In genomic region chr1:39720094-39720999, GRCh38 we compare ENCODE assay signal across 8 cellular contexts. TPM values are rescaled to one million over a fixed set of nuclear protein-coding genes. Genes with fewer than 3 reads are reported as not detected.
DNase-seq lines count a peak whose midpoint lies in the region; ATAC-seq and TF ChIP-seq lines count a peak whose summit lies in the region.

No MANE protein-coding gene starts in this region.

- H2BK120ac ChIP-seq in mesendoderm (ENCODE audit: low read depth, low read length): no peak overlapping the region

- POLR2A ChIA-PET in Panc1 (lab: Charles Lee): no interaction called here

- no peak overlapping the region for H3K23ac ChIP-seq in mesendoderm (ENCODE audit: low read length)

- CTCF ChIA-PET in Panc1 (lab: Charles Lee): interaction anchor here (0.7 to 1.5 kb wide), 9 partner anchors 21 to 241 kb away, joined by 3 to 8 read pairs (median 5); no protein-coding TSS in a partner anchor

- no peak overlapping the region for H3K56ac ChIP-seq in mesendoderm (ENCODE audit: low read length)

- WGBS in mesendoderm (ENCODE audit: extremely low coverage, insufficient coverage, low lambda C conversion rate): no CpG with 5 or more reads among the region's 7 CpGs

- H3K9me3 ChIP-seq in Panc1 (ENCODE audit: control insufficient read depth, insufficient read depth, low read depth, low read length): no peaks in the 10 kb centered on the region

- BruUV-seq in Panc1 (replicated peaks; lab: Mats Ljungman, UMichigan): no TSS peak

- H2BK5ac ChIP-seq in mesendoderm (ENCODE audit: low read length): no peak overlapping the region

- ATAC-seq in Panc1 (peak; percentile 83), GM19452 (IDR thresholded peaks at IDR 0.05; ENCODE audit: unreplicated experiment) (no peak), GM19023 (IDR thresholded peaks at IDR 0.05; ENCODE audit: unreplicated experiment) (no peak), HG03460 (IDR thresholded peaks at IDR 0.05; ENCODE audit: unreplicated experiment) (no peak)

- H2BK15ac ChIP-seq in mesendoderm (replicated peaks; ENCODE audit: low read depth): no peak overlapping the region

- no peaks in the 10 kb centered on the region for H3K36me3 ChIP-seq in Panc1 (ENCODE audit: control insufficient read depth, insufficient read depth, low read length)
- H3K36me3 ChIP-seq in mesendoderm (ENCODE audit: control insufficient read depth, insufficient read depth, low read length): no peaks in the 10 kb centered on the region

- H3K4me2 ChIP-seq in mesendoderm (ENCODE audit: low read length): no peak overlapping the region

- H3K27me3 ChIP-seq in Panc1 (ENCODE audit: control insufficient read depth, insufficient read depth, low read length) (peaks cover 2% of the 10 kb centered on the region; the same call in 1 of the 2 replicates), dorsolateral prefrontal cortex (peaks cover 0 to 4% (median 0%) of the 10 kb centered on the region in 45 donors), mesendoderm (ENCODE audit: insufficient read depth, low read length, poor library complexity) (peaks cover 22% of the 10 kb centered on the region)

- in situ Hi-C loops in Panc1 (cut with HindIII; ENCODE audit: low pct_unique_long_range_greater_than_20kb, low sequenced_read_pairs): no loop called here

- H3K79me2 ChIP-seq in mesendoderm (ENCODE audit: control insufficient read depth, insufficient read depth, low read length): no peaks in the 10 kb centered on the region

- peak; percentile 76 for DNase-seq in ELR (ENCODE audit: low read depth)
- DNase-seq in M059J (ENCODE audit: low read depth): peak; percentile 68
- DNase-seq in Panc1 (ENCODE audit: low read depth, low spot score): peak; percentile 61
- DNase-seq in dorsolateral prefrontal cortex: no peak
- DNase-seq in mesendoderm: peak; percentile 52

- H3K4ac ChIP-seq in mesendoderm (ENCODE audit: low read depth, low read length): no peak overlapping the region

- no peak overlapping the region for H3K9ac ChIP-seq in mesendoderm (ENCODE audit: low read length)

- H3K4me1 ChIP-seq in Panc1 (ENCODE audit: control insufficient read depth, insufficient read depth, low read length) (no peaks in the 10 kb centered on the region), mesendoderm (ENCODE audit: control insufficient read depth, low read depth, low read length) (no peaks in the 10 kb centered on the region)

- intact Hi-C loops in Panc1 (cut with micrococcal nuclease; ENCODE audit: unreplicated experiment) (loop anchor here (5.0 kb wide), 1 partner anchor 123 kb away; no protein-coding TSS in a partner anchor), dorsolateral prefrontal cortex (cut with DNase I) (no loop called here)

- no peak overlapping the region for H4K5ac ChIP-seq in mesendoderm (ENCODE audit: low read length)

- TF ChIP-seq CTCF in Panc1 (IDR thresholded peaks at IDR 0.05): peak; percentile 74
- TF ChIP-seq CTCF in dorsolateral prefrontal cortex (IDR thresholded peaks at IDR 0.05 in 54 of 56, conservative IDR thresholded peaks at IDR 0.05 in 2 of 56; ENCODE audit: low read depth in 1 of 56, partially characterized antibody in 56 of 56): peak; percentile 61 to 93 (median 82)

- no peak overlapping the region for H3K18ac ChIP-seq in mesendoderm (ENCODE audit: low read length)

- no peak overlapping the region for H2AK5ac ChIP-seq in mesendoderm (ENCODE audit: low read length)

- no peak overlapping the region for H3K4me3 ChIP-seq in Panc1 (ENCODE audit: low read depth in 2 of 2, low read length in 2 of 2)
- H3K4me3 ChIP-seq in dorsolateral prefrontal cortex: no peak overlapping the region
- H3K4me3 ChIP-seq in mesendoderm (ENCODE audit: low read length): no peak overlapping the region

- H3K27ac ChIP-seq in Panc1 (ENCODE audit: low read length) (no peak overlapping the region), dorsolateral prefrontal cortex (peak overlapping the region in 1 of 59 donors; percentile 11), mesendoderm (ENCODE audit: low read depth, low read length) (no peak overlapping the region)

- no peak overlapping the region for H4K8ac ChIP-seq in mesendoderm (ENCODE audit: low read depth, low read length)

- H3K79me1 ChIP-seq in mesendoderm (ENCODE audit: low read length): no peaks in the 10 kb centered on the region

RNA-seq across cellular contexts. Expression of gene PPIE, which starts 18.3 kb away (rescaled TPM):
- 51.9 and 68.4 TPM in 2 replicates for total RNA-seq in M059J (2014; rRNA removed; shearing (Covaris generic))
- total RNA-seq in Panc1 (2021; ENCODE audit: unreplicated experiment) (53.0 TPM), dorsolateral prefrontal cortex (10 to 100 TPM; 25.6 to 57.3 (median 44.4) TPM)
- 67.5 TPM for polyA plus RNA-seq in Panc1 (2012; ENCODE audit: insufficient read length)
- polyA plus RNA-seq in mesendoderm (2013, experiment 1 of 2): 26.9 TPM
- polyA plus RNA-seq in mesendoderm (2013, experiment 2 of 2): 26.4 TPM

RNA-seq across cellular contexts. Expression of gene HPCAL4, which starts 29.1 kb away (rescaled TPM):
- total RNA-seq in M059J (2014; rRNA removed; shearing (Covaris generic)): 1.0 and 1.1 TPM in 2 replicates
- total RNA-seq in Panc1 (2021; ENCODE audit: unreplicated experiment): 0.21 TPM
- polyA plus RNA-seq in Panc1 (2012; ENCODE audit: insufficient read length): 0.17 TPM
- total RNA-seq in dorsolateral prefrontal cortex: 100 to 1,000 TPM in 102 of 120 experiments, 10 to 100 TPM in 18; 40.8 to 217 (median 131) TPM
- 0.07 TPM for polyA plus RNA-seq in mesendoderm (2013, experiment 1 of 2)
- 0.06 TPM for polyA plus RNA-seq in mesendoderm (2013, experiment 2 of 2)

RNA-seq across cellular contexts. Expression of gene NT5C1A, which starts 48.4 kb away (rescaled TPM):
- not detected in 2 replicates for total RNA-seq in M059J (2014; rRNA removed; shearing (Covaris generic))
- total RNA-seq in Panc1 (2021; ENCODE audit: unreplicated experiment) (not detected), dorsolateral prefrontal cortex (10 to 100 TPM in 118 of 120 experiments, 1 to 10 TPM in 2; 6.5 to 30.5 (median 16.7) TPM)
- not detected for polyA plus RNA-seq in Panc1 (2012; ENCODE audit: insufficient read length)
- not detected for polyA plus RNA-seq in mesendoderm (2013, experiment 1 of 2)
- polyA plus RNA-seq in mesendoderm (2013, experiment 2 of 2): not detected

RNA-seq across cellular contexts. Expression of gene OXCT2, which starts 50.8 kb away (rescaled TPM):
- total RNA-seq in M059J (2014; rRNA removed; shearing (Covaris generic)): 0.30 and 0.57 TPM in 2 replicates
- total RNA-seq in Panc1 (2021; ENCODE audit: unreplicated experiment) (1.9 TPM), dorsolateral prefrontal cortex (1 to 10 TPM in 119 of 120 experiments, under 1 TPM in 1; 0.68 to 9.4 (median 4.3) TPM)
- 1.3 TPM for polyA plus RNA-seq in Panc1 (2012; ENCODE audit: insufficient read length)
- polyA plus RNA-seq in mesendoderm (2013, experiment 1 of 2): 0.42 TPM
- polyA plus RNA-seq in mesendoderm (2013, experiment 2 of 2): 0.50 TPM

Comparison
In these comparisons a context has a peak if more than half of its experiments do, and no peak if none do; other contexts are left out.
1. DNase-seq: peak in ELR (single experiment), M059J (single experiment), Panc1 (single experiment) and mesendoderm (single experiment); none in dorsolateral prefrontal cortex (0 of 10).
2. RNA of gene HPCAL4, which starts 29.1 kb away (total RNA-seq): 40.8 to 217 TPM in dorsolateral prefrontal cortex; 1.0 to 1.1 TPM in M059J and 0.21 TPM in Panc1 (single experiment); every median in the first group is over 10 times any median in the second.